In the genomic region with DNA sequence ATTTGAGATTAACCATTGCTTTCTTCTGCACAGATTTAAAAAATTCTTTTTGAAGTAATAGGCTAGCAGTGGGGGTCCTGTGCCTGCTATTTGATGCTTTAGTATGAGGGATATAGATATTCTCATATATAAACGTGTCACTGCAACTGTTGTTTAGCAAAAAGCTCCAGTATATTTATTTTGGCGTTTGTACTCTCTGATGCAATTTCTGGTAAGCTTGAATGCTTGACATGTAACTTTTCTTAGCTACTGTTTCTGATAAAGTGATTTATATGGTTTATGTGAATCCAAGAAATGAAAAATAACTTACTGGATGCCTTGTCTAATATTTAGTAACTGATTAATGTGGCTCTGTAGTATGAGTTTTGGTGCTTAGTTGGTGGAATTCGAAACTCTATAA, we compare ENCODE assay signal across 19 cellular contexts.
A peak's percentile ranks its signal among the peaks of the same experiment; 100 is the strongest.
DNase-seq lines count a peak whose midpoint lies in the region; ATAC-seq, FAIRE-seq and TF ChIP-seq lines count a peak whose summit lies in the region.
"Had no signal": no experiment of that assay in that cellular context is flagged by ENCODE, and none has a peak within 500 bp of the region (broad histone marks: within the 10 kb centered on the region; RNA-seq: fewer than 3 reads in every experiment).

No MANE protein-coding gene starts in this region.

- no peak overlapping the region for H2AFZ ChIP-seq in HepG2 (ENCODE audit: low read length)
- no peak overlapping the region for H2AFZ ChIP-seq in smooth muscle cell (ENCODE audit: low read depth)

- no peak for TF ChIP-seq RAD21 in liver (IDR thresholded peaks at IDR 0.05)
- TF ChIP-seq RAD21 in HepG2 (CRISPR knock-in tag; IDR thresholded peaks at IDR 0.05): no peak

- intact Hi-C loops in HepG2 (cut with micrococcal nuclease; ENCODE audit: unreplicated experiment) (no loop called here), lower leg skin (cut with DNase I; ENCODE audit: low total_unique reads) (no loop called here)

- peaks cover 14% of the 10 kb centered on the region for H3K36me3 Mint-ChIP-seq in chondrocyte (ENCODE audit: low read depth)

- H3K9me3 Mint-ChIP-seq in chondrocyte (ENCODE audit: low read depth): no peaks in the 10 kb centered on the region

- H3K4me1 Mint-ChIP-seq in chondrocyte (ENCODE audit: low read depth): peaks cover 34% of the 10 kb centered on the region

- CTCF ChIA-PET in HepG2 (lab: Yijun Ruan, JAX; ENCODE audit: low intra/inter-chr PET ratio, low total read pairs): no interaction called here

- TF ChIP-seq EP300 in HepG2 (IDR thresholded peaks at IDR 0.05; ENCODE audit: low read depth in 2 of 2, low read length in 2 of 2) (no peak), HepG2 (CRISPR knock-in tag; IDR thresholded peaks at IDR 0.05; ENCODE audit: borderline replicate concordance) (no peak)

- H3K4me2 ChIP-seq in HepG2 (ENCODE audit: low read depth, low read length) (no peak overlapping the region), smooth muscle cell (no peak overlapping the region)

- no peaks in the 10 kb centered on the region for H3K27me3 ChIP-seq in liver (ENCODE audit: control insufficient read depth in 4 of 4, insufficient read depth in 4 of 4, low read length in 3 of 4)
- H3K27me3 ChIP-seq in HepG2 (ENCODE audit: control insufficient read depth in 1 of 2, insufficient read depth in 2 of 2, low read length in 2 of 2): no peaks in the 10 kb centered on the region
- H3K27me3 ChIP-seq in smooth muscle cell (ENCODE audit: low read depth): no peaks in the 10 kb centered on the region

- FAIRE-seq in HepG2 (lab: Jason Lieb, UNC): no peak

- no peak overlapping the region for H3K4me3 ChIP-seq in liver (ENCODE audit: low read depth in 1 of 3, low read length in 3 of 3)
- H3K4me3 ChIP-seq in HepG2 (replicated peaks in 1 of 3; ENCODE audit: insufficient read depth in 1 of 3, low read depth in 2 of 3, low read length in 3 of 3): no peak overlapping the region
- H3K4me3 ChIP-seq in smooth muscle cell: no peak overlapping the region
- H3K4me3 ChIP-seq in lower leg skin (ENCODE audit: low read depth, poor library complexity, severe bottlenecking): no peak overlapping the region

- POLR2A ChIA-PET in HepG2 (lab: Yijun Ruan, JAX): no interaction called here

- 49% methylated on average over 3 of the region's 3 CpGs for WGBS in liver
- 80% methylated on average over 3 of the region's 3 CpGs for WGBS in HepG2 (ENCODE audit: low lambda C conversion rate)
- WGBS in smooth muscle cell (ENCODE audit: low lambda C conversion rate): 68% methylated on average over 3 of the region's 3 CpGs
- WGBS in lower leg skin, 2 donors: 74 to 78% methylated on average over 3 of the region's 3 CpGs

- H3K27ac ChIP-seq in liver (ENCODE audit: low read depth in 1 of 2, low read length in 2 of 2) (peak overlapping the region in 1 of 2 donors; percentile 30), HepG2 (ENCODE audit: extremely low read length, insufficient read depth, low read length) (no peak overlapping the region), smooth muscle cell (ENCODE audit: low read depth) (no peak overlapping the region)
- H3K27ac ChIP-seq: C4-2B had no signal

- no peaks in the 10 kb centered on the region for H3K27me3 Mint-ChIP-seq in chondrocyte (ENCODE audit: low read depth)

- H3K9me3 ChIP-seq in liver (ENCODE audit: control insufficient read depth in 4 of 4, low read length in 3 of 4): no peaks in the 10 kb centered on the region
- H3K9me3 ChIP-seq in HepG2 (ENCODE audit: low read length): no peaks in the 10 kb centered on the region
- no peaks in the 10 kb centered on the region for H3K9me3 ChIP-seq in smooth muscle cell (replicated peaks; ENCODE audit: low read depth)

- H4K20me1 ChIP-seq in HepG2 (ENCODE audit: insufficient read depth, low read length): no peaks in the 10 kb centered on the region
- no peaks in the 10 kb centered on the region for H4K20me1 ChIP-seq in smooth muscle cell (ENCODE audit: low read depth)

- H3F3A ChIP-seq in smooth muscle cell (ENCODE audit: low read depth): no peaks in the 10 kb centered on the region

- no peak overlapping the region for H3K4me3 Mint-ChIP-seq in chondrocyte (ENCODE audit: unreplicated experiment)

- DNase-seq in HepG2 (ENCODE audit: low spot score) (no peak), chondrocyte (ENCODE audit: low spot score) (no peak), fibroblast of the conjunctiva (ENCODE audit: low read depth) (peak; percentile 45), ACHN (no peak), cerebellar cortex (ENCODE audit: low spot score) (no peak), smooth muscle cell (lab: John Stamatoyannopoulos, UW; ENCODE audit: unreplicated experiment) (no peak), lower leg skin (ENCODE audit: low spot score in 2 of 2) (no peak)
- DNase-seq: COR-L47, DMS153, EL, H7, Karpas-422, NCI-H187, NCI-H345, NCI-H526 treated with DMSO at 0.1 percent for 48 hours, OCI-M1, SIG-M5 had no signal

- H3K9ac ChIP-seq in liver (ENCODE audit: low read depth in 1 of 2, low read length in 2 of 2) (no peak overlapping the region), HepG2 (ENCODE audit: insufficient read depth, low read depth, low read length) (no peak overlapping the region), smooth muscle cell (ENCODE audit: low read depth) (no peak overlapping the region)

- TF ChIP-seq POLR2A in HepG2 (IDR thresholded peaks at IDR 0.05; ENCODE audit: insufficient read depth in 1 of 2, low read depth in 2 of 2, low read length in 2 of 2) (no peak), lower leg skin (IDR thresholded peaks at IDR 0.05) (no peak)

- H3K79me2 ChIP-seq in HepG2 (ENCODE audit: insufficient read depth, low read length): no peaks in the 10 kb centered on the region
- no peaks in the 10 kb centered on the region for H3K79me2 ChIP-seq in smooth muscle cell (ENCODE audit: low read depth)

- H3K4me1 ChIP-seq in liver (ENCODE audit: control insufficient read depth in 4 of 4, insufficient read depth in 4 of 4, low read length in 3 of 4): peaks cover 0 to 9% (median 4%) of the 10 kb centered on the region in 4 donors
- H3K4me1 ChIP-seq in HepG2 (ENCODE audit: insufficient read depth, low read length): no peaks in the 10 kb centered on the region
- H3K4me1 ChIP-seq in smooth muscle cell (ENCODE audit: low read depth): no peaks in the 10 kb centered on the region

- in situ Hi-C loops in HepG2 (cut with HindIII; ENCODE audit: extremely low pct_ligation_motif_present, low pct_unique_long_range_greater_than_20kb): no loop called here
- in situ Hi-C loops in ACHN (cut with HindIII; ENCODE audit: low pct_ligation_motif_present, low pct_unique_long_range_greater_than_20kb, low sequenced_read_pairs): no loop called here

- ATAC-seq in HepG2: no peak

- peak overlapping the region; percentile 81 for H3K27ac Mint-ChIP-seq in chondrocyte (ENCODE audit: unreplicated experiment)

- TF ChIP-seq CTCF in liver (IDR thresholded peaks at IDR 0.05; ENCODE audit: low read depth, low read length, missing input control) (no peak), HepG2 (CRISPR knock-in tag; IDR thresholded peaks at IDR 0.05) (no peak), chondrocyte (IDR thresholded peaks at IDR 0.05) (no peak), smooth muscle cell (IDR thresholded peaks at IDR 0.05; ENCODE audit: borderline replicate concordance, insufficient read depth, poor library complexity, severe bottlenecking) (no peak), lower leg skin (IDR thresholded peaks at IDR 0.05) (no peak)

- H3K36me3 ChIP-seq in liver (ENCODE audit: control insufficient read depth in 4 of 4, insufficient read depth in 3 of 4, low read depth in 1 of 4, low read length in 3 of 4) (peaks cover 0 to 9% (median 3%) of the 10 kb centered on the region in 4 donors), HepG2 (replicated peaks in 1 of 2; ENCODE audit: control insufficient read depth in 1 of 2, insufficient read depth in 2 of 2, low read length in 2 of 2) (peaks cover 3 to 30% of the 10 kb centered on the region in 2 experiments; a peak in 4 of 5 replicates), smooth muscle cell (ENCODE audit: low read depth) (no peaks in the 10 kb centered on the region)

- BruUV-seq in HepG2 (replicated peaks; lab: Mats Ljungman, UMichigan): no TSS peak

TF ChIP-seq in liver, 16 proteins besides CTCF, POLR2A, EP300 and RAD21 (continues in another document):
- TF ChIP-seq FOXA1 (IDR thresholded peaks at IDR 0.05): no peak
- TF ChIP-seq YY1 (IDR thresholded peaks at IDR 0.05): no peak
- no peak for TF ChIP-seq RXRA (IDR thresholded peaks at IDR 0.05)
- no peak for TF ChIP-seq GABPA (IDR thresholded peaks at IDR 0.05 in 1 of 2, conservative IDR thresholded peaks at IDR 0.05 in 1 of 2)
- TF ChIP-seq, protein P1, sequence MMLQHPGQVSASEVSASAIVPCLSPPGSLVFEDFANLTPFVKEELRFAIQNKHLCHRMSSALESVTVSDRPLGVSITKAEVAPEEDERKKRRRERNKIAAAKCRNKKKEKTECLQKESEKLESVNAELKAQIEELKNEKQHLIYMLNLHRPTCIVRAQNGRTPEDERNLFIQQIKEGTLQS (IDR thresholded peaks at IDR 0.05): peak; percentile 36
- peak in 1 of 2 donors; percentile 15 for TF ChIP-seq HNF4A (conservative IDR thresholded peaks at IDR 0.05)
- TF ChIP-seq FOXA2 (IDR thresholded peaks at IDR 0.05): no peak
- TF ChIP-seq EGR1 (IDR thresholded peaks at IDR 0.05; ENCODE audit: low read depth in 2 of 2): no peak
- peak; percentile 8 for TF ChIP-seq SP1 (IDR thresholded peaks at IDR 0.05)
- TF ChIP-seq TAF1 (conservative IDR thresholded peaks at IDR 0.05): no peak

TF ChIP-seq in HepG2, 621 proteins besides CTCF, POLR2A, EP300 and RAD21 (continues in another document):
- TF ChIP-seq, protein P2, sequence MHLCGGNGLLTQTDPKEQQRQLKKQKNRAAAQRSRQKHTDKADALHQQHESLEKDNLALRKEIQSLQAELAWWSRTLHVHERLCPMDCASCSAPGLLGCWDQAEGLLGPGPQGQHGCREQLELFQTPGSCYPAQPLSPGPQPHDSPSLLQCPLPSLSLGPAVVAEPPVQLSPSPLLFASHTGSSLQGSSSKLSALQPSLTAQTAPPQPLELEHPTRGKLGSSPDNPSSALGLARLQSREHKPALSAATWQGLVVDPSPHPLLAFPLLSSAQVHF (CRISPR knock-in tag; IDR thresholded peaks at IDR 0.05): no peak
- TF ChIP-seq ZNF781 (CRISPR knock-in tag; IDR thresholded peaks at IDR 0.05; ENCODE audit: borderline replicate concordance, not compliant biosample characterization) (no peak), U2AF2 (IDR thresholded peaks at IDR 0.05; ENCODE audit: low read depth, low read length) (no peak), ZNF557 (CRISPR knock-in tag; IDR thresholded peaks at IDR 0.05) (no peak), SATB2 (CRISPR knock-in tag; IDR thresholded peaks at IDR 0.05) (no peak), SMARCC2 (IDR thresholded peaks at IDR 0.05) (no peak)
